Comparison of ENCODE assay signal across 2 cellular contexts in the genomic region with DNA sequence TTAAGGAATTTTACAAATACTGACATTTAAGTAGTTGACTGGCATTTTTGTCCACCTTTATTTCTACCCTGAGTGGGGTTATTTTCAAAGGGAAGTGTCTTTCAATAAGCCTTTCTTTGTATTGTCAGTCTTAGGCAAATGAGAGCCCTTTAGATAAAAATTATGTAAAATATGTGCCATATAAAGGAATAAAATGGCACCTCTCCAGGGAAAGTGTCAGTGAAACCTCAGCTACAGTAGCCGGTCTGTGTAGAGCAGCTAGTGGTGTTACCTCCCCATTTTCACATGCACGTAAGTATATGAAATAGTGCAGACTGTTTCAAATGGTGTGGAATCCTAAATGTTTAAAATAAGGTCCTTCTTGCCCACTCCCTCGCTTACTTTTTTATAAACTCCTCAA.
TF ChIP-seq lines count a peak whose summit lies in the region.

No MANE protein-coding gene starts in this region.

TF ChIP-seq in IMR-90, 13 proteins besides CTCF, POLR2A, EP300 and RAD21:
- TF ChIP-seq CEBPB (IDR thresholded peaks at IDR 0.05; ENCODE audit: low read depth, low read length) (no peak), MXI1 (IDR thresholded peaks at IDR 0.05; ENCODE audit: borderline replicate concordance, low read depth, low read length) (no peak), MAFK (IDR thresholded peaks at IDR 0.05; ENCODE audit: low read depth, low read length) (no peak), SMC3 (IDR thresholded peaks at IDR 0.05; ENCODE audit: low read depth, low read length) (no peak), MAZ (IDR thresholded peaks at IDR 0.05; ENCODE audit: borderline replicate concordance, low read depth, low read length) (no peak), RCOR1 (IDR thresholded peaks at IDR 0.05; ENCODE audit: insufficient replicate concordance, low read length) (no peak), FOS (IDR thresholded peaks at IDR 0.05; ENCODE audit: low read depth, low read length) (no peak), NFE2L2 (IDR thresholded peaks at IDR 0.05; ENCODE audit: low read depth, low read length) (no peak), RFX5 (IDR thresholded peaks at IDR 0.05; ENCODE audit: low read depth, low read length) (no peak), BHLHE40 (IDR thresholded peaks at IDR 0.05; ENCODE audit: low read depth, low read length) (no peak), CHD1 (IDR thresholded peaks at IDR 0.05; ENCODE audit: low read depth, low read length) (no peak)
- TF ChIP-seq, protein P1, sequence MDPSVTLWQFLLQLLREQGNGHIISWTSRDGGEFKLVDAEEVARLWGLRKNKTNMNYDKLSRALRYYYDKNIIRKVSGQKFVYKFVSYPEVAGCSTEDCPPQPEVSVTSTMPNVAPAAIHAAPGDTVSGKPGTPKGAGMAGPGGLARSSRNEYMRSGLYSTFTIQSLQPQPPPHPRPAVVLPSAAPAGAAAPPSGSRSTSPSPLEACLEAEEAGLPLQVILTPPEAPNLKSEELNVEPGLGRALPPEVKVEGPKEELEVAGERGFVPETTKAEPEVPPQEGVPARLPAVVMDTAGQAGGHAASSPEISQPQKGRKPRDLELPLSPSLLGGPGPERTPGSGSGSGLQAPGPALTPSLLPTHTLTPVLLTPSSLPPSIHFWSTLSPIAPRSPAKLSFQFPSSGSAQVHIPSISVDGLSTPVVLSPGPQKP (IDR thresholded peaks at IDR 0.05; ENCODE audit: borderline replicate concordance, low read depth, low read length) = no peak
- TF ChIP-seq, protein P2, sequence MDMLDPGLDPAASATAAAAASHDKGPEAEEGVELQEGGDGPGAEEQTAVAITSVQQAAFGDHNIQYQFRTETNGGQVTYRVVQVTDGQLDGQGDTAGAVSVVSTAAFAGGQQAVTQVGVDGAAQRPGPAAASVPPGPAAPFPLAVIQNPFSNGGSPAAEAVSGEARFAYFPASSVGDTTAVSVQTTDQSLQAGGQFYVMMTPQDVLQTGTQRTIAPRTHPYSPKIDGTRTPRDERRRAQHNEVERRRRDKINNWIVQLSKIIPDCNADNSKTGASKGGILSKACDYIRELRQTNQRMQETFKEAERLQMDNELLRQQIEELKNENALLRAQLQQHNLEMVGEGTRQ (IDR thresholded peaks at IDR 0.05; ENCODE audit: low read depth, low read length) = no peak
TF ChIP-seq in IMR-90: peak in this region for 0.

TF ChIP-seq in SK-N-SH treated with all-trans-retinoic acid at 6 μM for 48 hours, 23 proteins besides CTCF, POLR2A, EP300 and RAD21:
- TF ChIP-seq ZNF565 (CRISPR knock-in tag; conservative IDR thresholded peaks at IDR 0.05; ENCODE audit: low read depth) (no peak), ARNTL (CRISPR knock-in tag; IDR thresholded peaks at IDR 0.05; ENCODE audit: borderline replicate concordance, low read depth) (no peak), ISL1 (CRISPR knock-in tag; IDR thresholded peaks at IDR 0.05) (no peak), GLIS3 (CRISPR knock-in tag; IDR thresholded peaks at IDR 0.05) (no peak), ZNF8 (CRISPR knock-in tag; IDR thresholded peaks at IDR 0.05) (no peak), ZC3H10 (CRISPR knock-in tag; IDR thresholded peaks at IDR 0.05) (no peak), ZNF70 (CRISPR knock-in tag; IDR thresholded peaks at IDR 0.05) (no peak), BACH2 (CRISPR knock-in tag; IDR thresholded peaks at IDR 0.05; ENCODE audit: borderline replicate concordance) (no peak), SNAI2 (CRISPR knock-in tag; IDR thresholded peaks at IDR 0.05) (no peak)
- TF ChIP-seq, protein P3, sequence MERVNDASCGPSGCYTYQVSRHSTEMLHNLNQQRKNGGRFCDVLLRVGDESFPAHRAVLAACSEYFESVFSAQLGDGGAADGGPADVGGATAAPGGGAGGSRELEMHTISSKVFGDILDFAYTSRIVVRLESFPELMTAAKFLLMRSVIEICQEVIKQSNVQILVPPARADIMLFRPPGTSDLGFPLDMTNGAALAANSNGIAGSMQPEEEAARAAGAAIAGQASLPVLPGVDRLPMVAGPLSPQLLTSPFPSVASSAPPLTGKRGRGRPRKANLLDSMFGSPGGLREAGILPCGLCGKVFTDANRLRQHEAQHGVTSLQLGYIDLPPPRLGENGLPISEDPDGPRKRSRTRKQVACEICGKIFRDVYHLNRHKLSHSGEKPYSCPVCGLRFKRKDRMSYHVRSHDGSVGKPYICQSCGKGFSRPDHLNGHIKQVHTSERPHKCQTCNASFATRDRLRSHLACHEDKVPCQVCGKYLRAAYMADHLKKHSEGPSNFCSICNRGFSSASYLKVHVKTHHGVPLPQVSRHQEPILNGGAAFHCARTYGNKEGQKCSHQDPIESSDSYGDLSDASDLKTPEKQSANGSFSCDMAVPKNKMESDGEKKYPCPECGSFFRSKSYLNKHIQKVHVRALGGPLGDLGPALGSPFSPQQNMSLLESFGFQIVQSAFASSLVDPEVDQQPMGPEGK (CRISPR knock-in tag; IDR thresholded peaks at IDR 0.05; ENCODE audit: borderline replicate concordance) = no peak
- TF ChIP-seq, protein P4, sequence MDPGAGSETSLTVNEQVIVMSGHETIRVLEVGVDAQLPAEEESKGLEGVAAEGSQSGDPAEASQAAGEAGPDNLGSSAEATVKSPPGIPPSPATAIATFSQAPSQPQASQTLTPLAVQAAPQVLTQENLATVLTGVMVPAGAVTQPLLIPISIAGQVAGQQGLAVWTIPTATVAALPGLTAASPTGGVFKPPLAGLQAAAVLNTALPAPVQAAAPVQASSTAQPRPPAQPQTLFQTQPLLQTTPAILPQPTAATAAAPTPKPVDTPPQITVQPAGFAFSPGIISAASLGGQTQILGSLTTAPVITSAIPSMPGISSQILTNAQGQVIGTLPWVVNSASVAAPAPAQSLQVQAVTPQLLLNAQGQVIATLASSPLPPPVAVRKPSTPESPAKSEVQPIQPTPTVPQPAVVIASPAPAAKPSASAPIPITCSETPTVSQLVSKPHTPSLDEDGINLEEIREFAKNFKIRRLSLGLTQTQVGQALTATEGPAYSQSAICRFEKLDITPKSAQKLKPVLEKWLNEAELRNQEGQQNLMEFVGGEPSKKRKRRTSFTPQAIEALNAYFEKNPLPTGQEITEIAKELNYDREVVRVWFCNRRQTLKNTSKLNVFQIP (CRISPR knock-in tag; IDR thresholded peaks at IDR 0.05; ENCODE audit: borderline replicate concordance, low read depth) = no peak
- TF ChIP-seq, protein P5, sequence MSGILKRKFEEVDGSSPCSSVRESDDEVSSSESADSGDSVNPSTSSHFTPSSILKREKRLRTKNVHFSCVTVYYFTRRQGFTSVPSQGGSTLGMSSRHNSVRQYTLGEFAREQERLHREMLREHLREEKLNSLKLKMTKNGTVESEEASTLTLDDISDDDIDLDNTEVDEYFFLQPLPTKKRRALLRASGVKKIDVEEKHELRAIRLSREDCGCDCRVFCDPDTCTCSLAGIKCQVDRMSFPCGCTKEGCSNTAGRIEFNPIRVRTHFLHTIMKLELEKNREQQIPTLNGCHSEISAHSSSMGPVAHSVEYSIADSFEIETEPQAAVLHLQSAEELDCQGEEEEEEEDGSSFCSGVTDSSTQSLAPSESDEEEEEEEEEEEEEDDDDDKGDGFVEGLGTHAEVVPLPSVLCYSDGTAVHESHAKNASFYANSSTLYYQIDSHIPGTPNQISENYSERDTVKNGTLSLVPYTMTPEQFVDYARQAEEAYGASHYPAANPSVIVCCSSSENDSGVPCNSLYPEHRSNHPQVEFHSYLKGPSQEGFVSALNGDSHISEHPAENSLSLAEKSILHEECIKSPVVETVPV (CRISPR knock-in tag; IDR thresholded peaks at IDR 0.05) = no peak
- TF ChIP-seq, protein P6, sequence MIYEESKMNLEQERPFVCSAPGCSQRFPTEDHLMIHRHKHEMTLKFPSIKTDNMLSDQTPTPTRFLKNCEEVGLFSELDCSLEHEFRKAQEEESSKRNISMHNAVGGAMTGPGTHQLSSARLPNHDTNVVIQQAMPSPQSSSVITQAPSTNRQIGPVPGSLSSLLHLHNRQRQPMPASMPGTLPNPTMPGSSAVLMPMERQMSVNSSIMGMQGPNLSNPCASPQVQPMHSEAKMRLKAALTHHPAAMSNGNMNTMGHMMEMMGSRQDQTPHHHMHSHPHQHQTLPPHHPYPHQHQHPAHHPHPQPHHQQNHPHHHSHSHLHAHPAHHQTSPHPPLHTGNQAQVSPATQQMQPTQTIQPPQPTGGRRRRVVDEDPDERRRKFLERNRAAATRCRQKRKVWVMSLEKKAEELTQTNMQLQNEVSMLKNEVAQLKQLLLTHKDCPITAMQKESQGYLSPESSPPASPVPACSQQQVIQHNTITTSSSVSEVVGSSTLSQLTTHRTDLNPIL (CRISPR knock-in tag; IDR thresholded peaks at IDR 0.05; ENCODE audit: low read depth) = no peak
